ENCODE assay signal across 8 cellular contexts in genomic region chr1:47725732-47726495, GRCh38.
DNase-seq lines count a peak whose midpoint lies in the region; ATAC-seq lines count a peak whose summit lies in the region.

No MANE protein-coding gene starts in this region.

- no peak overlapping the region for H2AK5ac ChIP-seq in mesenchymal stem cell (ENCODE audit: low read length, severe bottlenecking)

- H2BK120ac ChIP-seq in mesenchymal stem cell (ENCODE audit: low read depth, low read length): no peak overlapping the region

- H3K27ac ChIP-seq in BLaER1: no peak overlapping the region
- no peak overlapping the region for H3K27ac ChIP-seq in mesenchymal stem cell (ENCODE audit: low read length, poor library complexity, severe bottlenecking)

- H4K8ac ChIP-seq in mesenchymal stem cell (ENCODE audit: low read length): no peak overlapping the region

- no peaks in the 10 kb centered on the region for H3K36me3 ChIP-seq in BLaER1
- H3K36me3 ChIP-seq in mesenchymal stem cell (ENCODE audit: control insufficient read depth in 1 of 2, insufficient read depth in 2 of 2, low read depth in 1 of 2, low read length in 2 of 2): no peaks in the 10 kb centered on the region

- H2BK12ac ChIP-seq in mesenchymal stem cell (ENCODE audit: low read length in 2 of 2): no peak overlapping the region

- ATAC-seq in GM19043 (IDR thresholded peaks at IDR 0.05; ENCODE audit: low read depth, unreplicated experiment) (peak; percentile 91), HG03342 (IDR thresholded peaks at IDR 0.05; ENCODE audit: unreplicated experiment) (peak; percentile 95)

- H3K23ac ChIP-seq in mesenchymal stem cell (ENCODE audit: low read length in 2 of 2): no peak overlapping the region

- H3K18ac ChIP-seq in mesenchymal stem cell (ENCODE audit: low read depth in 1 of 2, low read length in 2 of 2): no peak overlapping the region

- no peak overlapping the region for H2BK15ac ChIP-seq in mesenchymal stem cell (ENCODE audit: low read depth, poor library complexity, severe bottlenecking)

- H3K14ac ChIP-seq in mesenchymal stem cell (ENCODE audit: low read length in 2 of 2): no peak overlapping the region

- no peak overlapping the region for H2AFZ ChIP-seq in mesenchymal stem cell (ENCODE audit: low read depth, low read length)

- DNase-seq in NCI-H460 (ENCODE audit: extremely low read depth, low read depth): peak; percentile 67
- peak; percentile 59 for DNase-seq in activated CD4-positive, alpha-beta T cell treated with anti-CD3 and anti-CD28 coated beads, Interleukin-2, amount 50 U/mL, for 1 hour
- peak; percentile 25 for DNase-seq in effector CD8-positive, alpha-beta T cell (lab: John Stamatoyannopoulos, UW)
- DNase-seq in mesenchymal stem cell: peak; percentile 67
- DNase-seq in stimulated activated CD8-positive, alpha-beta memory T cell treated with anti-CD3 and anti-CD28 coated beads, Interleukin-15, amount 100 ng/mL, for 4 hours (ENCODE audit: low read depth in 2 of 2): peak; percentile 8 to 40

- H3K4ac ChIP-seq in mesenchymal stem cell (ENCODE audit: low read depth in 1 of 2, low read length in 2 of 2): no peak overlapping the region

- 0 out of 2 replicates have a peak, but pooled peaks cover 4% of the 10 kb centered on the region for H3K4me1 ChIP-seq in BLaER1
- H3K4me1 ChIP-seq in mesenchymal stem cell (ENCODE audit: control insufficient read depth, insufficient read depth, low read depth, low read length): no peaks in the 10 kb centered on the region

- H3K27me3 ChIP-seq in BLaER1 (peaks cover 19% of the 10 kb centered on the region), mesenchymal stem cell (ENCODE audit: control insufficient read depth in 1 of 2, insufficient read depth in 1 of 2, low read length in 2 of 2) (peaks cover 61 to 75% of the 10 kb centered on the region in 2 experiments)

- H3K4me2 ChIP-seq in BLaER1 (peak overlapping the region; percentile 56), mesenchymal stem cell (ENCODE audit: low read length, poor library complexity, severe bottlenecking) (no peak overlapping the region)

- H4K20me1 ChIP-seq in BLaER1: no peaks in the 10 kb centered on the region

- 22% methylated on average over 23 of the region's 25 CpGs for WGBS in mesenchymal stem cell

- H3K4me3 ChIP-seq in BLaER1 (peak overlapping the region; percentile 16; the same call in 1 of the 2 replicates), mesenchymal stem cell (ENCODE audit: insufficient read depth in 1 of 2, low read depth in 1 of 2, low read length in 2 of 2) (peak overlapping the region in 1 of 2 experiments; percentile 53)

- no peak overlapping the region for H2BK5ac ChIP-seq in mesenchymal stem cell (ENCODE audit: low read depth, low read length, poor library complexity, severe bottlenecking)

- no peaks in the 10 kb centered on the region for H3K9me3 ChIP-seq in BLaER1
- no peaks in the 10 kb centered on the region for H3K9me3 ChIP-seq in mesenchymal stem cell (ENCODE audit: control insufficient read depth, low read length)

- H3K9ac ChIP-seq in BLaER1 (0 out of 2 replicates have a peak overlapping the region, but pooled peaks have one; percentile 6), mesenchymal stem cell (ENCODE audit: low read length) (no peak overlapping the region)

- H3K79me1 ChIP-seq in mesenchymal stem cell (replicated peaks; ENCODE audit: low read length, poor library complexity, severe bottlenecking): no peaks in the 10 kb centered on the region

- H4K91ac ChIP-seq in mesenchymal stem cell (ENCODE audit: low read length): no peak overlapping the region
